In genomic region chr4:107210450-107211239, GRCh38 we compare ENCODE assay signal across 11 cellular contexts.
A peak's percentile ranks its signal among the peaks of the same experiment; 100 is the strongest.
DNase-seq lines count a peak whose midpoint lies in the region; ATAC-seq and TF ChIP-seq lines count a peak whose summit lies in the region.
"Had no signal": no experiment of that assay in that cellular context is flagged by ENCODE, and none has a peak within 500 bp of the region (broad histone marks: within the 10 kb centered on the region; RNA-seq: fewer than 3 reads in every experiment).

No MANE protein-coding gene starts in this region.

- H3K4me2 ChIP-seq in fibroblast of lung (ENCODE audit: extremely low read depth, insufficient read depth, low read length) = peak overlapping the region; percentile 82
- H3K4me2 ChIP-seq in osteoblast (ENCODE audit: insufficient read depth, low read length) = peak overlapping the region; percentile 71
- no peak overlapping the region for H3K4me2 ChIP-seq in Karpas-422 (ENCODE audit: low read depth, low read length, poor library complexity, severe bottlenecking)

- H3K27ac Mint-ChIP-seq in stimulated activated naive B cell treated with anti-CD40 and anti-IgM and Interleukin-4, amounts not matched to agents 10 μg/mL and 1 μg/mL and 100 μg/mL, for 72 hours = no peak overlapping the region
- H3K27ac Mint-ChIP-seq in activated CD8-positive, alpha-beta T cell treated with anti-CD3 and anti-CD28 coated beads for 36 hours = no peak overlapping the region
- H3K27ac Mint-ChIP-seq: natural killer cell treated with Interleukin-12 subunit alpha and Interleukin-12 subunit beta and Interleukin-15 and Interleukin-18, amount 100 ng/mL, for 72 hours had no signal

- CTCF ChIA-PET in activated CD8-positive, alpha-beta T cell treated with anti-CD3 and anti-CD28 coated beads for 36 hours (lab: Charles Lee) = no interaction called here

- ATAC-seq in stimulated activated naive B cell treated with anti-CD40 and anti-IgM and Interleukin-4, amounts not matched to agents 10 μg/mL and 1 μg/mL and 100 μg/mL, for 72 hours (replicated peaks) = no peak
- ATAC-seq in activated CD8-positive, alpha-beta T cell treated with anti-CD3 and anti-CD28 coated beads for 36 hours = no peak
- ATAC-seq in GM19395 (IDR thresholded peaks at IDR 0.05; ENCODE audit: unreplicated experiment) = no peak
- ATAC-seq: natural killer cell treated with Interleukin-12 subunit alpha and Interleukin-12 subunit beta and Interleukin-15 and Interleukin-18, amount 100 ng/mL, for 72 hours had no signal

- H3K27me3 ChIP-seq in fibroblast of lung (ENCODE audit: control insufficient read depth, insufficient read depth, low read length) (no peaks in the 10 kb centered on the region), osteoblast (ENCODE audit: insufficient read depth, low read length) (no peaks in the 10 kb centered on the region), Karpas-422 (ENCODE audit: low read length) (no peaks in the 10 kb centered on the region)

- no peak overlapping the region for H3K4me3 Mint-ChIP-seq in stimulated activated naive B cell treated with anti-CD40 and anti-IgM and Interleukin-4, amounts not matched to agents 10 μg/mL and 1 μg/mL and 100 μg/mL, for 72 hours
- H3K4me3 Mint-ChIP-seq in activated CD8-positive, alpha-beta T cell treated with anti-CD3 and anti-CD28 coated beads for 36 hours = no peak overlapping the region
- H3K4me3 Mint-ChIP-seq: natural killer cell treated with Interleukin-12 subunit alpha and Interleukin-12 subunit beta and Interleukin-15 and Interleukin-18, amount 100 ng/mL, for 72 hours had no signal

- no peaks in the 10 kb centered on the region for H3K9me3 ChIP-seq in fibroblast of lung (ENCODE audit: control insufficient read depth, insufficient read depth, low read depth, low read length)
- no peaks in the 10 kb centered on the region for H3K9me3 ChIP-seq in osteoblast (ENCODE audit: low read depth, low read length)
- no peaks in the 10 kb centered on the region for H3K9me3 ChIP-seq in Karpas-422 (ENCODE audit: low read length)

- H3K4me1 ChIP-seq in fibroblast of lung (ENCODE audit: control insufficient read depth, extremely low read depth, insufficient read depth, low read length) (peaks cover 2% of the 10 kb centered on the region), osteoblast (ENCODE audit: insufficient read depth, low read length) (no peaks in the 10 kb centered on the region), Karpas-422 (ENCODE audit: low read length) (no peaks in the 10 kb centered on the region)

- DNase-seq in COLO829 (ENCODE audit: low spot score) (peak; percentile 13), RKO (ENCODE audit: low spot score) (peak; percentile 12), fibroblast of lung (ENCODE audit: low read depth in 2 of 2) (peak; percentile 29 to 62), osteoblast (ENCODE audit: insufficient read length, low spot score, missing footprints) (no peak), Karpas-422 (no peak)
- DNase-seq in stimulated activated naive B cell treated with anti-CD40 and anti-IgM and Interleukin-4, amounts not matched to agents 10 μg/mL and 1 μg/mL and 100 μg/mL, for 72 hours = no peak
- no peak for DNase-seq in activated CD8-positive, alpha-beta T cell treated with anti-CD3 and anti-CD28 coated beads for 36 hours
- DNase-seq: NCI-H446 treated with DMSO at 0.1 percent for 48 hours, T1000 had no signal

- H3K36me3 ChIP-seq in fibroblast of lung (ENCODE audit: control insufficient read depth, insufficient read depth, low read length) (no peaks in the 10 kb centered on the region), osteoblast (ENCODE audit: insufficient read depth, low read length) (no peaks in the 10 kb centered on the region), Karpas-422 (ENCODE audit: insufficient read depth, low read length) (no peaks in the 10 kb centered on the region)

- H3K79me2 ChIP-seq in fibroblast of lung (ENCODE audit: control insufficient read depth, insufficient read depth, low read length) (no peaks in the 10 kb centered on the region), osteoblast (ENCODE audit: insufficient read depth, low read length) (no peaks in the 10 kb centered on the region), Karpas-422 (ENCODE audit: low read length) (no peaks in the 10 kb centered on the region)

- H3K36me3 Mint-ChIP-seq in stimulated activated naive B cell treated with anti-CD40 and anti-IgM and Interleukin-4, amounts not matched to agents 10 μg/mL and 1 μg/mL and 100 μg/mL, for 72 hours = no peaks in the 10 kb centered on the region
- H3K36me3 Mint-ChIP-seq in activated CD8-positive, alpha-beta T cell treated with anti-CD3 and anti-CD28 coated beads for 36 hours (ENCODE audit: low read depth) = no peaks in the 10 kb centered on the region
- H3K36me3 Mint-ChIP-seq: natural killer cell treated with Interleukin-12 subunit alpha and Interleukin-12 subunit beta and Interleukin-15 and Interleukin-18, amount 100 ng/mL, for 72 hours had no signal

- POLR2A ChIA-PET in activated CD8-positive, alpha-beta T cell treated with anti-CD3 and anti-CD28 coated beads for 36 hours (lab: Charles Lee) = no interaction called here

- peaks cover 0 to 2% of the 10 kb centered on the region in 2 donors for H3K9me3 Mint-ChIP-seq in stimulated activated naive B cell treated with anti-CD40 and anti-IgM and Interleukin-4, amounts not matched to agents 10 μg/mL and 1 μg/mL and 100 μg/mL, for 72 hours
- H3K9me3 Mint-ChIP-seq in activated CD8-positive, alpha-beta T cell treated with anti-CD3 and anti-CD28 coated beads for 36 hours = no peaks in the 10 kb centered on the region
- H3K9me3 Mint-ChIP-seq: natural killer cell treated with Interleukin-12 subunit alpha and Interleukin-12 subunit beta and Interleukin-15 and Interleukin-18, amount 100 ng/mL, for 72 hours had no signal

- no peaks in the 10 kb centered on the region for H3K4me1 Mint-ChIP-seq in stimulated activated naive B cell treated with anti-CD40 and anti-IgM and Interleukin-4, amounts not matched to agents 10 μg/mL and 1 μg/mL and 100 μg/mL, for 72 hours
- no peaks in the 10 kb centered on the region for H3K4me1 Mint-ChIP-seq in activated CD8-positive, alpha-beta T cell treated with anti-CD3 and anti-CD28 coated beads for 36 hours (ENCODE audit: low read depth)

- H3K9ac ChIP-seq in fibroblast of lung (ENCODE audit: insufficient read depth, low read length) (no peak overlapping the region), Karpas-422 (ENCODE audit: low read length) (no peak overlapping the region)

- no peaks in the 10 kb centered on the region for H3K27me3 Mint-ChIP-seq in stimulated activated naive B cell treated with anti-CD40 and anti-IgM and Interleukin-4, amounts not matched to agents 10 μg/mL and 1 μg/mL and 100 μg/mL, for 72 hours
- peaks cover 2% of the 10 kb centered on the region for H3K27me3 Mint-ChIP-seq in activated CD8-positive, alpha-beta T cell treated with anti-CD3 and anti-CD28 coated beads for 36 hours
- H3K27me3 Mint-ChIP-seq: natural killer cell treated with Interleukin-12 subunit alpha and Interleukin-12 subunit beta and Interleukin-15 and Interleukin-18, amount 100 ng/mL, for 72 hours had no signal

- H3K9me2 ChIP-seq in Karpas-422 (replicated peaks; ENCODE audit: insufficient read depth, low read length) = no peaks in the 10 kb centered on the region

- intact Hi-C loops in activated CD8-positive, alpha-beta T cell treated with anti-CD3 and anti-CD28 coated beads for 36 hours (cut with micrococcal nuclease) = no loop called here

- H3K4me3 ChIP-seq in fibroblast of lung (replicated peaks in 1 of 4; ENCODE audit: control extremely low read depth in 1 of 4, insufficient read depth in 1 of 4, low read depth in 3 of 4, low read length in 4 of 4) (peak overlapping the region; percentile 44 to 82 (median 66)), osteoblast (ENCODE audit: insufficient read depth, low read length) (peak overlapping the region; percentile 60), Karpas-422 (ENCODE audit: low read length) (no peak overlapping the region)

- H3K27ac ChIP-seq in fibroblast of lung (ENCODE audit: insufficient read depth, low read length) = peak overlapping the region; percentile 28
- H3K27ac ChIP-seq in osteoblast (ENCODE audit: low read depth, low read length) = no peak overlapping the region
- H3K27ac ChIP-seq in Karpas-422 (ENCODE audit: low read length) = no peak overlapping the region

- TF ChIP-seq CTCF in fibroblast of lung (conservative IDR thresholded peaks at IDR 0.05 in 1 of 2, IDR thresholded peaks at IDR 0.05 in 1 of 2; ENCODE audit: low read depth in 1 of 2, low read length in 2 of 2) = no peak
- TF ChIP-seq CTCF in osteoblast (IDR thresholded peaks at IDR 0.05; ENCODE audit: extremely low read depth, low read depth, low read length) = no peak
- TF ChIP-seq CTCF in activated CD8-positive, alpha-beta T cell treated with anti-CD3 and anti-CD28 coated beads for 36 hours (IDR thresholded peaks at IDR 0.05) = no peak

- H2AFZ ChIP-seq in fibroblast of lung (ENCODE audit: low read length) (peak overlapping the region; percentile 97), osteoblast (ENCODE audit: low read length) (peak overlapping the region; percentile 58), Karpas-422 (ENCODE audit: low read length) (no peak overlapping the region)

- no peaks in the 10 kb centered on the region for H4K20me1 ChIP-seq in fibroblast of lung (ENCODE audit: control insufficient read depth, extremely low read depth, insufficient read depth, low read length)
- no peaks in the 10 kb centered on the region for H4K20me1 ChIP-seq in osteoblast (ENCODE audit: insufficient read depth, low read length)
- H4K20me1 ChIP-seq in Karpas-422 (ENCODE audit: insufficient read depth, low read depth, low read length) = no peaks in the 10 kb centered on the region

Comparison
In these comparisons a context has a peak if more than half of its experiments do, and no peak if none do; other contexts are left out.
1. DNase-seq: peak in COLO829 (single experiment), RKO (single experiment) and fibroblast of lung (2 of 2); none in osteoblast (single experiment), Karpas-422 (single experiment), stimulated activated naive B cell treated with anti-CD40 and anti-IgM and Interleukin-4, amounts not matched to agents 10 μg/mL and 1 μg/mL and 100 μg/mL, for 72 hours (single experiment) and activated CD8-positive, alpha-beta T cell treated with anti-CD3 and anti-CD28 coated beads for 36 hours (single experiment).